In genomic region chr13:20160346-20161274, GRCh38 we compare ENCODE assay signal across 8 cellular contexts. TPM values are rescaled to one million over a fixed set of nuclear protein-coding genes. Genes with fewer than 3 reads are reported as not detected.
A peak's percentile ranks its signal among the peaks of the same experiment; 100 is the strongest.
DNase-seq lines count a peak whose midpoint lies in the region; ATAC-seq and TF ChIP-seq lines count a peak whose summit lies in the region.

GJA3 (minus strand) TSS chr13:20161052; CDS start chr13:20143288, 17,764 bp downstream.

- TF ChIP-seq CTCF in BJ (IDR thresholded peaks at IDR 0.05; ENCODE audit: insufficient read depth, low read depth, low read length) (no peak), lung (IDR thresholded peaks at IDR 0.05; ENCODE audit: control extremely low read depth, extremely low read depth) (no peak)

- H3K27me3 Mint-ChIP-seq in central memory CD8-positive, alpha-beta T cell, result peaks cover 58% of the 10 kb centered on the region

- peaks cover 8% of the 10 kb centered on the region for H3K4me1 Mint-ChIP-seq in central memory CD8-positive, alpha-beta T cell

- H3K4me3 ChIP-seq in BJ (ENCODE audit: low read depth, low read length), result peak within 1 kb of the TSS; percentile 40
- peak within 1 kb of the TSS; percentile 9 for H3K4me3 ChIP-seq in lung

- peak within 1 kb of the TSS; percentile 76 for H3K4me3 Mint-ChIP-seq in central memory CD8-positive, alpha-beta T cell

- peak within 1 kb of the TSS in 1 of 2 donors; percentile 88 for H3K27ac ChIP-seq in lung (ENCODE audit: low read depth in 1 of 2, low read length in 1 of 2)

- POLR2A ChIA-PET in BJ (lab: Charles Lee), result no interaction called here

- DNase-seq in BJ (ENCODE audit: low read depth) (no peak), UCSD-AML1 (lab: John Stamatoyannopoulos, UW; ENCODE audit: unreplicated experiment) (peak; percentile 32), lung (ENCODE audit: low spot score) (no peak), amniotic stem cell (lab: John Stamatoyannopoulos, UW) (no peak)
- no peak for DNase-seq in central memory CD8-positive, alpha-beta T cell (ENCODE audit: low spot score in 2 of 2)
- DNase-seq in stimulated activated CD8-positive, alpha-beta memory T cell treated with anti-CD3 and anti-CD28 coated beads, Interleukin-7, amount 100 ng/mL, for 4 hours (ENCODE audit: low read depth in 2 of 2), result peak; percentile 42 to 74

- peak; percentile 52 for ATAC-seq in GM19372 (IDR thresholded peaks at IDR 0.05; ENCODE audit: low read depth, unreplicated experiment)
- peak; percentile 57 for ATAC-seq in HG03442 (IDR thresholded peaks at IDR 0.05; ENCODE audit: unreplicated experiment)
- peak; percentile 41 for ATAC-seq in central memory CD8-positive, alpha-beta T cell (replicated peaks; ENCODE audit: extremely low read depth, poor library complexity, severe bottlenecking)
- ATAC-seq in lung (ENCODE audit: insufficient read depth, low FRiP score), result peak; percentile 50

- no peak within 1 kb of the TSS for H3K27ac Mint-ChIP-seq in central memory CD8-positive, alpha-beta T cell (ENCODE audit: low read depth)

- H3K36me3 ChIP-seq in BJ (ENCODE audit: control insufficient read depth, insufficient read depth, low read length), result no peaks in the 10 kb centered on the region
- no peaks in the 10 kb centered on the region for H3K36me3 ChIP-seq in lung (ENCODE audit: control insufficient read depth in 2 of 2, insufficient read depth in 2 of 2, low read length in 2 of 2)

- H3K9me3 ChIP-seq in lung (ENCODE audit: control insufficient read depth in 2 of 2, insufficient read depth in 1 of 2, low read length in 1 of 2), result no peaks in the 10 kb centered on the region

- H3K27me3 ChIP-seq in BJ (ENCODE audit: control insufficient read depth, insufficient read depth, low read length) (peaks cover 3% of the 10 kb centered on the region), lung (ENCODE audit: control insufficient read depth, insufficient read depth) (no peaks in the 10 kb centered on the region)

- H3K4me1 ChIP-seq in lung (ENCODE audit: control insufficient read depth in 2 of 2, insufficient read depth in 2 of 2, low read length in 2 of 2), result peaks cover 4 to 13% of the 10 kb centered on the region in 2 donors

- 1 to 2% methylated on average over 77 to 93 of the region's 93 CpGs for WGBS in lung, 2 donors

- no peaks in the 10 kb centered on the region for H3K9me3 Mint-ChIP-seq in central memory CD8-positive, alpha-beta T cell

- no peaks in the 10 kb centered on the region for H3K36me3 Mint-ChIP-seq in central memory CD8-positive, alpha-beta T cell (ENCODE audit: insufficient read depth)

- CTCF ChIA-PET in BJ (lab: Yijun Ruan, JAX), result interaction anchor here (1.0 to 2.8 kb wide), 3 partner anchors 37 to 234 kb away, joined by 3 to 11 read pairs (median 7); no protein-coding TSS in a partner anchor

RNA-seq across cellular contexts. Expression of gene GJA3, which starts in this region (rescaled TPM):
- polyA plus RNA-seq in BJ (2011; rRNA removed) (0.05 and 0.13 TPM in 2 replicates), lung (under 1 TPM; 0.02 to 0.03 TPM)
- 0.09 and 0.21 TPM in 2 replicates for polyA minus RNA-seq in BJ (2011; rRNA and poly(A)+ RNA removed)
- total RNA-seq in lung, result under 1 TPM in 1 of 2 donors, not detected in 1; 0.31 TPM

Comparison
In these comparisons a context has a peak if more than half of its experiments do, and no peak if none do; other contexts are left out.
1. Peak in ATAC-seq and H3K4me3 ChIP-seq in lung; RNA of the gene not detected or under 1 TPM.
2. DNase-seq: peak in UCSD-AML1 (single experiment) and stimulated activated CD8-positive, alpha-beta memory T cell treated with anti-CD3 and anti-CD28 coated beads, Interleukin-7, amount 100 ng/mL, for 4 hours (2 of 2); none in BJ (single experiment), central memory CD8-positive, alpha-beta T cell (0 of 2), lung (single experiment) and amniotic stem cell (single experiment).
3. Peak in every context shown above with its lines, with median percentiles within 50 percentile points of each other: ATAC-seq.